ENCODE assay signal across 9 cellular contexts in genomic region chr19:36032251-36033104, GRCh38. TPM values are rescaled to one million over a fixed set of nuclear protein-coding genes. Genes with fewer than 3 reads are reported as not detected.
A peak's percentile ranks its signal among the peaks of the same experiment; 100 is the strongest.
DNase-seq lines count a peak whose midpoint lies in the region; ATAC-seq, FAIRE-seq and TF ChIP-seq lines count a peak whose summit lies in the region.
"Had no signal": no experiment of that assay in that cellular context is flagged by ENCODE, and none has a peak within 500 bp of the region (broad histone marks: within the 10 kb centered on the region; RNA-seq: fewer than 3 reads in every experiment).

CLIP3 (minus strand) TSS chr19:36032873; CDS start chr19:36032357, 516 bp downstream.

- peaks cover 12% of the 10 kb centered on the region for H3K36me3 ChIP-seq in suprapubic skin

- no peak for TF ChIP-seq CTCF in suprapubic skin (IDR thresholded peaks at IDR 0.05)

- H3K9me3 Mint-ChIP-seq in activated T-helper 2 cell treated with anti-CD3 and anti-CD28 coated beads, Interferon-gamma antibody, Interleukin-2, Interleukin-4, amounts not matched to agents 10 μg/mL and 5 μg/mL and 100 μg/mL, durations not matched to agents 14 hours and 24 hours and 36 hours, result no peaks in the 10 kb centered on the region
- H3K9me3 Mint-ChIP-seq in natural killer cell treated with Interleukin-12 subunit alpha and Interleukin-12 subunit beta and Interleukin-15 and Interleukin-18, amount 100 ng/mL, for 72 hours, result no peaks in the 10 kb centered on the region
- H3K9me3 Mint-ChIP-seq: IgD-negative memory B cell had no signal

- no peaks in the 10 kb centered on the region for H3K9me3 ChIP-seq in suprapubic skin

- peaks cover 24% of the 10 kb centered on the region for H3K36me3 Mint-ChIP-seq in activated T-helper 2 cell treated with anti-CD3 and anti-CD28 coated beads, Interferon-gamma antibody, Interleukin-2, Interleukin-4, amounts not matched to agents 10 μg/mL and 5 μg/mL and 100 μg/mL, durations not matched to agents 14 hours and 24 hours and 36 hours (ENCODE audit: low read depth)
- H3K36me3 Mint-ChIP-seq in natural killer cell treated with Interleukin-12 subunit alpha and Interleukin-12 subunit beta and Interleukin-15 and Interleukin-18, amount 100 ng/mL, for 72 hours, result no peaks in the 10 kb centered on the region

- no peak for FAIRE-seq in frontal cortex (lab: Jason Lieb, UNC)

- H3K27ac ChIP-seq in suprapubic skin, result no peak within 1 kb of the TSS

- TF ChIP-seq EP300 in suprapubic skin (IDR thresholded peaks at IDR 0.05), result no peak

- peaks cover 33% of the 10 kb centered on the region for H3K4me1 Mint-ChIP-seq in activated T-helper 2 cell treated with anti-CD3 and anti-CD28 coated beads, Interferon-gamma antibody, Interleukin-2, Interleukin-4, amounts not matched to agents 10 μg/mL and 5 μg/mL and 100 μg/mL, durations not matched to agents 14 hours and 24 hours and 36 hours (ENCODE audit: low read depth)
- peaks cover 17 to 20% of the 10 kb centered on the region in 2 donors for H3K4me1 Mint-ChIP-seq in natural killer cell treated with Interleukin-12 subunit alpha and Interleukin-12 subunit beta and Interleukin-15 and Interleukin-18, amount 100 ng/mL, for 72 hours (ENCODE audit: low read depth in 2 of 2)

- H3K27me3 Mint-ChIP-seq in activated T-helper 2 cell treated with anti-CD3 and anti-CD28 coated beads, Interferon-gamma antibody, Interleukin-2, Interleukin-4, amounts not matched to agents 10 μg/mL and 5 μg/mL and 100 μg/mL, durations not matched to agents 14 hours and 24 hours and 36 hours (ENCODE audit: low read depth), result no peaks in the 10 kb centered on the region
- H3K27me3 Mint-ChIP-seq in natural killer cell treated with Interleukin-12 subunit alpha and Interleukin-12 subunit beta and Interleukin-15 and Interleukin-18, amount 100 ng/mL, for 72 hours, result no peaks in the 10 kb centered on the region

- H3K27me3 ChIP-seq in suprapubic skin, result no peaks in the 10 kb centered on the region

- peak within 1 kb of the TSS; percentile 48 for H3K4me3 ChIP-seq in suprapubic skin

- peak within 1 kb of the TSS; percentile 59 for H3K4me3 Mint-ChIP-seq in activated T-helper 2 cell treated with anti-CD3 and anti-CD28 coated beads, Interferon-gamma antibody, Interleukin-2, Interleukin-4, amounts not matched to agents 10 μg/mL and 5 μg/mL and 100 μg/mL, durations not matched to agents 14 hours and 24 hours and 36 hours (ENCODE audit: low read depth)
- peak within 1 kb of the TSS; percentile 15 for H3K4me3 Mint-ChIP-seq in natural killer cell treated with Interleukin-12 subunit alpha and Interleukin-12 subunit beta and Interleukin-15 and Interleukin-18, amount 100 ng/mL, for 72 hours

- 7% methylated on average over 39 of the region's 51 CpGs for WGBS in suprapubic skin

- no peak for TF ChIP-seq POLR2A in suprapubic skin (IDR thresholded peaks at IDR 0.05)

- intact Hi-C loops in activated T-helper 2 cell treated with anti-CD3 and anti-CD28 coated beads, Interferon-gamma antibody, Interleukin-2, Interleukin-4, amounts not matched to agents 10 μg/mL and 5 μg/mL and 100 μg/mL, durations not matched to agents 14 hours and 24 hours and 36 hours (cut with micrococcal nuclease), result no loop called here

- peak; percentile 77 for DNase-seq in DMS53 (lab: John Stamatoyannopoulos, UW)
- DNase-seq in NCI-H2107 treated with DMSO at 0.1 percent for 48 hours (lab: John Stamatoyannopoulos, UW; ENCODE audit: unreplicated experiment), result peak; percentile 43
- DNase-seq in activated T-helper 2 cell treated with anti-CD3 and anti-CD28 coated beads, Interferon-gamma antibody, Interleukin-2, Interleukin-4, amounts not matched to agents 10 μg/mL and 5 μg/mL and 100 μg/mL, durations not matched to agents 14 hours and 24 hours and 36 hours (ENCODE audit: low spot score), result peak; percentile 30
- DNase-seq in frontal cortex (ENCODE audit: low spot score in 2 of 2), result peak; percentile 94 to 96
- DNase-seq in natural killer cell treated with Interleukin-12 subunit alpha and Interleukin-12 subunit beta and Interleukin-15 and Interleukin-18, amount 100 ng/mL, for 72 hours (ENCODE audit: low spot score), result peak; percentile 64
- DNase-seq in suprapubic skin (ENCODE audit: low spot score in 2 of 2), result peak in 1 of 2 donors; percentile 78

- H3K27ac Mint-ChIP-seq in activated T-helper 2 cell treated with anti-CD3 and anti-CD28 coated beads, Interferon-gamma antibody, Interleukin-2, Interleukin-4, amounts not matched to agents 10 μg/mL and 5 μg/mL and 100 μg/mL, durations not matched to agents 14 hours and 24 hours and 36 hours, result no peak within 1 kb of the TSS
- no peak within 1 kb of the TSS for H3K27ac Mint-ChIP-seq in natural killer cell treated with Interleukin-12 subunit alpha and Interleukin-12 subunit beta and Interleukin-15 and Interleukin-18, amount 100 ng/mL, for 72 hours

- peaks cover 12% of the 10 kb centered on the region for H3K4me1 ChIP-seq in suprapubic skin

- ATAC-seq in natural killer cell treated with Interleukin-12 subunit alpha and Interleukin-12 subunit beta and Interleukin-15 and Interleukin-18, amount 100 ng/mL, for 72 hours, result peak; percentile 27 to 70
- no peak for ATAC-seq in HG02623 (IDR thresholded peaks at IDR 0.05; ENCODE audit: unreplicated experiment)
- no peak for ATAC-seq in HG03108 (IDR thresholded peaks at IDR 0.05; ENCODE audit: unreplicated experiment)

RNA-seq across cellular contexts. Expression of gene CLIP3, which starts in this region (rescaled TPM):
- 1.9 and 2.4 TPM in 2 replicates for total RNA-seq in activated T-helper 2 cell treated with anti-CD3 and anti-CD28 coated beads, Interferon-gamma antibody, Interleukin-2, Interleukin-4, amounts not matched to agents 10 μg/mL and 5 μg/mL and 100 μg/mL, durations not matched to agents 14 hours and 24 hours and 36 hours
- total RNA-seq in frontal cortex, result 24.9 TPM
- under 1 TPM; 0.76 to 0.78 TPM for total RNA-seq in natural killer cell treated with Interleukin-12 subunit alpha and Interleukin-12 subunit beta and Interleukin-15 and Interleukin-18, amount 100 ng/mL, for 72 hours
- 1 to 10 TPM; 2.2 to 3.0 (median 2.7) TPM for total RNA-seq in suprapubic skin

Comparison
In these comparisons a context has a peak if more than half of its experiments do, and no peak if none do; other contexts are left out.
1. Peak in DNase-seq and ATAC-seq in natural killer cell treated with Interleukin-12 subunit alpha and Interleukin-12 subunit beta and Interleukin-15 and Interleukin-18, amount 100 ng/mL, for 72 hours; RNA of the gene not detected or under 1 TPM.